In the genomic region with DNA sequence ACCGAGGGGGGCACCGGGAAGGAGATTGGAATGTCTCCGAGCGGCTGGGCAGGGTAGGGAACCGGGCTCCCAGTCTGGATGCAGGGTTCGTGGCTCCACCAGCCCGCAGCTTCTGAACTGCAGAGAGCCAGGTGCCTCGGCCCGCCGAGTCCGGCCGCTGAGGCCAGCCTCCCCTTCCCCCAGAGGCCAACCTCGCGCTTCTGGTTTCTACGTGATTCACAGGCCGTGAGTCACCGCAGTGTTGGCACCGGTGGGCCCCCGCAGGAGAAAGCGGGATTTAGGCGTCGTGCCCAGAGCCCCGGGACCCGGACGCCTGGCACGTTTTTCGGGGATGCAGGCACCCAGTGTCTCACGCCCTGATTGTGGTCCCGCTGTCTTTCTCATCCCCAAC, we compare ENCODE assay signal across 8 cellular contexts. TPM values are rescaled to one million over a fixed set of nuclear protein-coding genes. Genes with fewer than 3 reads are reported as not detected.
DNase-seq lines count a peak whose midpoint lies in the region; ATAC-seq, FAIRE-seq and TF ChIP-seq lines count a peak whose summit lies in the region.

No MANE protein-coding gene starts in this region.

- WGBS in pancreas, 2 donors, result 2 to 4% methylated on average over 29 of the region's 29 CpGs

- no peaks in the 10 kb centered on the region for H3K9me3 ChIP-seq in pancreas

- H3K36me3 ChIP-seq in pancreas, result no peaks in the 10 kb centered on the region

- no peak for FAIRE-seq in pancreas (lab: Jason Lieb, UNC)

- H3K27me3 ChIP-seq in pancreas, result peaks cover 0 to 6% (median 0%) of the 10 kb centered on the region in 4 donors

- H3K4me3 ChIP-seq in foreskin fibroblast (ENCODE audit: low read depth in 1 of 2, low read length in 2 of 2) (peak overlapping the region; percentile 74 to 83), pancreas (peak overlapping the region in 3 of 4 donors; percentile 21 to 48 (median 30))

- H3K27ac ChIP-seq in pancreas, result no peak overlapping the region

- ATAC-seq in pancreas (peak; percentile 39 to 72 (median 56)), HG02798 (IDR thresholded peaks at IDR 0.05; ENCODE audit: poor library complexity, unreplicated experiment) (no peak)

- peak; percentile 56 for DNase-seq in activated naive CD4-positive, alpha-beta T cell treated with Interleukin-2 at 50 U/mL for 16 hours
- no peak for DNase-seq in activated naive CD4-positive, alpha-beta T cell (lab: John Stamatoyannopoulos, UW)
- DNase-seq in activated CD8-positive, alpha-beta memory T cell treated with anti-CD3 and anti-CD28 coated beads, Interleukin-2, amount 50 U/mL, for 48 hours, result peak; percentile 74
- DNase-seq in foreskin fibroblast (peak; percentile 71 to 91), pancreas (peak in 5 of 6 donors; percentile 42 to 78 (median 74)), Kasumi-1 (lab: John Stamatoyannopoulos, UW) (no peak), KG1 (lab: John Stamatoyannopoulos, UW) (no peak)

- TF ChIP-seq CTCF in foreskin fibroblast (IDR thresholded peaks at IDR 0.05; ENCODE audit: low read depth, low read length) (no peak), pancreas (IDR thresholded peaks at IDR 0.05) (no peak)

- intact Hi-C loops in pancreas (cut with DNase I), result no loop called here

- H3K4me1 ChIP-seq in pancreas, result peaks cover 9 to 22% (median 17%) of the 10 kb centered on the region in 3 donors

RNA-seq across cellular contexts. Expression of a gene that starts 0.5 kb away (rescaled TPM):
- total RNA-seq in pancreas, result 1 to 10 TPM in 3 of 6 donors, under 1 TPM in 3; 0.38 to 5.0 (median 1.2) TPM
- 1 to 10 TPM; 3.3 to 4.0 TPM for polyA plus RNA-seq in pancreas

RNA-seq across cellular contexts. Expression of a gene that starts 23.3 kb away (rescaled TPM):
- 10 to 100 TPM; 16.8 to 22.6 (median 18.2) TPM for total RNA-seq in pancreas
- polyA plus RNA-seq in pancreas, result 10 to 100 TPM; 56.0 to 64.9 TPM

RNA-seq across cellular contexts. Expression of a gene that starts 23.6 kb away (rescaled TPM):
- 10 to 100 TPM in 3 of 6 donors, 1 to 10 TPM in 3; 7.7 to 13.2 (median 9.6) TPM for total RNA-seq in pancreas
- 1 to 10 TPM; 5.2 to 8.8 TPM for polyA plus RNA-seq in pancreas

RNA-seq across cellular contexts. Expression of a gene that starts 27.7 kb away (rescaled TPM):
- total RNA-seq in pancreas, result 1 to 10 TPM; 1.1 to 7.6 (median 3.4) TPM
- polyA plus RNA-seq in pancreas, result 1 to 10 TPM; 3.5 to 7.0 TPM

RNA-seq across cellular contexts. Expression of a gene that starts 36.0 kb away (rescaled TPM):
- total RNA-seq in pancreas, result 10 to 100 TPM; 39.8 to 57.8 (median 43.6) TPM
- polyA plus RNA-seq in pancreas, result 10 to 100 TPM; 64.5 to 68.6 TPM

Comparison
In these comparisons a context has a peak if more than half of its experiments do, and no peak if none do; other contexts are left out.
1. DNase-seq: peak in activated naive CD4-positive, alpha-beta T cell treated with Interleukin-2 at 50 U/mL for 16 hours (single experiment), activated CD8-positive, alpha-beta memory T cell treated with anti-CD3 and anti-CD28 coated beads, Interleukin-2, amount 50 U/mL, for 48 hours (single experiment), foreskin fibroblast (2 of 2) and pancreas (5 of 6); none in activated naive CD4-positive, alpha-beta T cell (0 of 4), Kasumi-1 (0 of 2) and KG1 (single experiment).